ENCODE assay signal across 8 cellular contexts in the genomic region with DNA sequence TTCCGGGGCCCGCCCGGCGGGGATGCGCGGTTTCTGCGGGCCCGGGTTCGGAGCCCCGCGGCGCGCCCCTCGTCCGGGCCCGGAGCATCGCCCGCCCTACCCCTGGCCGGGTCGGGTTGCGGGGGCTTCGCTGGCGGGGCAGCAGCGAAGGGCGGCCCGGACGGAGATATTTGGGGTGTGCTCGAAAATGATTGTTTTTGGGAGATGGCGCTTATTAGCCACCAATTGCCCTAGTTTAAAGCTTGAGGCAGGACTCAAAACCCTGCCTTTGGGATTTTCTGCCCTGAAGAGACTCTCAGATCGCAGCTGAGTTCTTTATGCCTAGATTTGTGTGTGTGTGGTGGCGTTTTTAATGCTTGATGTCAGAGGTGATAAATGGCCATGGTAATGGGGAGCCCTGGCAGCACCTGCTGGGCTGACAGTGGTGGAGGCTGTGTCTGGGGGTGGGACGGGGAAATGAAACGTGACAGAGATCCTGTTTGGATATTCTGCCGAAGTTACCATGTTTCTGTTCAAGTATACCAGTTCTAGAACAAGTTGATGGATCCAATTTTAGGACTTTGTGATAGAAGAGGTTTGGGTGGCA. TPM values are rescaled to one million over a fixed set of nuclear protein-coding genes. Genes with fewer than 3 reads are reported as not detected.
DNase-seq lines count a peak whose midpoint lies in the region; ATAC-seq, FAIRE-seq and TF ChIP-seq lines count a peak whose summit lies in the region.

No MANE protein-coding gene starts in this region.

- ATAC-seq in body of pancreas, result no peak
- ATAC-seq in right lobe of liver, result peak in 1 of 4 donors; percentile 1

- no peak for TF ChIP-seq EP300 in stomach (IDR thresholded peaks at IDR 0.05)

- no peaks in the 10 kb centered on the region for H3K27me3 ChIP-seq in NT2/D1 (ENCODE audit: insufficient read depth, insufficient read length)
- H3K27me3 ChIP-seq in body of pancreas, result no peaks in the 10 kb centered on the region
- H3K27me3 ChIP-seq in right lobe of liver, result no peaks in the 10 kb centered on the region
- H3K27me3 ChIP-seq in stomach, result no peaks in the 10 kb centered on the region

- H3K4me3 ChIP-seq in NT2/D1 (ENCODE audit: insufficient read length, low read depth) (peak overlapping the region; percentile 85), body of pancreas (peak overlapping the region; percentile 23 to 73), right lobe of liver (peak overlapping the region; percentile 68 to 90 (median 72)), stomach (peak overlapping the region; percentile 72 to 88 (median 87))

- H3K36me3 ChIP-seq in NT2/D1 (ENCODE audit: insufficient read depth, insufficient read length, low read length) (no peaks in the 10 kb centered on the region), body of pancreas (replicated peaks in 1 of 2; ENCODE audit: insufficient read depth in 1 of 2, low read depth in 2 of 2) (no peaks in the 10 kb centered on the region), right lobe of liver (no peaks in the 10 kb centered on the region), stomach (no peaks in the 10 kb centered on the region)

- FAIRE-seq in GM19239 (lab: Jason Lieb, UNC) (peak; percentile 87), HTR-8/SVneo (lab: Jason Lieb, UNC) (no peak)

- peak; percentile 22 to 25 for DNase-seq in AML-193 (lab: John Stamatoyannopoulos, UW)
- peak; percentile 26 for DNase-seq in GM19239 (ENCODE audit: insufficient read length, low spot score)
- DNase-seq in NT2/D1 (ENCODE audit: low read depth, low spot score), result no peak
- DNase-seq in body of pancreas, result peak in 2 of 4 donors; percentile 22 to 24
- DNase-seq in right lobe of liver, result no peak
- DNase-seq in stomach, result no peak
- no peak for DNase-seq in HK-2 (ENCODE audit: unreplicated experiment)
- DNase-seq in HTR-8/SVneo (ENCODE audit: insufficient read length, low spot score), result no peak

- H3K27ac ChIP-seq in body of pancreas (peak overlapping the region; percentile 48 to 78 (median 73)), right lobe of liver (peak overlapping the region; percentile 61 to 68 (median 64)), stomach (peak overlapping the region; percentile 72 to 93 (median 89))

- H3K9me3 ChIP-seq in NT2/D1 (ENCODE audit: insufficient read depth, low read length) (no peaks in the 10 kb centered on the region), body of pancreas (no peaks in the 10 kb centered on the region), right lobe of liver (no peaks in the 10 kb centered on the region), stomach (no peaks in the 10 kb centered on the region)

- peak in 1 of 3 donors; percentile 17 for TF ChIP-seq POLR2A in body of pancreas (IDR thresholded peaks at IDR 0.05)
- no peak for TF ChIP-seq POLR2A in right lobe of liver (IDR thresholded peaks at IDR 0.05)
- no peak for TF ChIP-seq POLR2A in stomach (IDR thresholded peaks at IDR 0.05)

- 0% methylated on average over 7 to 16 of the region's 34 CpGs for WGBS in body of pancreas, 2 donors
- 0% methylated on average over 10 of the region's 34 CpGs for WGBS in right lobe of liver (ENCODE audit: insufficient coverage, low coverage, low lambda C conversion rate, missing lambda C conversion rate)
- WGBS in stomach, 5 donors, result 0 to 1% (median 0%) methylated on average over 7 to 34 of the region's 34 CpGs

- H3K4me1 ChIP-seq in NT2/D1 (ENCODE audit: insufficient read depth, insufficient read length) (no peaks in the 10 kb centered on the region), body of pancreas (peaks cover 28% of the 10 kb centered on the region), right lobe of liver (peaks cover 0 to 39% (median 9%) of the 10 kb centered on the region in 4 donors), stomach (peaks cover 17 to 70% (median 40%) of the 10 kb centered on the region in 4 donors)

- H3K9ac ChIP-seq in NT2/D1 (ENCODE audit: insufficient read length, low read depth), result peak overlapping the region; percentile 84

- no peak for TF ChIP-seq CTCF in body of pancreas (IDR thresholded peaks at IDR 0.05)
- no peak for TF ChIP-seq CTCF in right lobe of liver (IDR thresholded peaks at IDR 0.05)
- no peak for TF ChIP-seq CTCF in stomach (IDR thresholded peaks at IDR 0.05)

- intact Hi-C loops in body of pancreas (cut with DNase I) (no loop called here), right lobe of liver (cut with DNase I) (loop anchor here (5.0 kb wide), 2 partner anchors 35 to 40 kb away; no protein-coding TSS in a partner anchor), stomach (cut with DNase I; ENCODE audit: low total_unique reads) (loop anchor here (5.0 to 10.0 kb wide), 2 partner anchors 40 to 158 kb away; a partner anchor contains a TSS)

RNA-seq across cellular contexts. Expression of a gene that starts 0.6 kb away (rescaled TPM):
- total RNA-seq in body of pancreas (10 to 100 TPM in 1 of 2 donors, 1 to 10 TPM in 1; 1.3 to 13.0 TPM), right lobe of liver (1 to 10 TPM; 4.3 to 9.6 (median 8.0) TPM), stomach (10 to 100 TPM in 2 of 5 donors, 1 to 10 TPM in 1, not detected in 2; 5.4 to 16.7 (median 12.3) TPM)
- 10 to 100 TPM in 2 of 3 donors, 1 to 10 TPM in 1; 5.9 to 12.2 (median 10.4) TPM for polyA plus RNA-seq in stomach

RNA-seq across cellular contexts. Expression of a gene that starts 44.5 kb away (rescaled TPM):
- total RNA-seq in body of pancreas, result 1 to 10 TPM; 2.3 to 5.9 TPM
- total RNA-seq in right lobe of liver, result 100 to 1,000 TPM in 3 of 6 experiments, 10 to 100 TPM in 3; 67.8 to 269 (median 149) TPM
- total RNA-seq in stomach, result 10 to 100 TPM in 2 of 5 donors, 1 to 10 TPM in 2, not detected in 1; 1.6 to 22.2 (median 10.1) TPM
- 10 to 100 TPM in 1 of 3 donors, 1 to 10 TPM in 2; 4.9 to 15.6 (median 7.5) TPM for polyA plus RNA-seq in stomach

RNA-seq across cellular contexts. Expression of a gene that starts 58.8 kb away (rescaled TPM):
- 10 to 100 TPM; 23.4 to 32.7 TPM for total RNA-seq in body of pancreas
- total RNA-seq in right lobe of liver, result 10 to 100 TPM; 35.5 to 70.2 (median 47.3) TPM
- 100 to 1,000 TPM in 3 of 5 donors, 10 to 100 TPM in 2; 24.5 to 246 (median 109) TPM for total RNA-seq in stomach
- 10 to 100 TPM; 70.6 to 88.7 (median 81.3) TPM for polyA plus RNA-seq in stomach

Comparison
In these comparisons a context has a peak if more than half of its experiments do, and no peak if none do; other contexts are left out.
1. DNase-seq: peak in AML-193 (2 of 2) and GM19239 (single experiment); none in NT2/D1 (single experiment), right lobe of liver (0 of 3), stomach (single experiment), HK-2 (single experiment) and HTR-8/SVneo (single experiment).
2. Peak in every context shown above with its lines, with median percentiles within 50 percentile points of each other: H3K4me3 ChIP-seq and H3K27ac ChIP-seq.